ENCODE assay signal across 10 cellular contexts in the genomic region with DNA sequence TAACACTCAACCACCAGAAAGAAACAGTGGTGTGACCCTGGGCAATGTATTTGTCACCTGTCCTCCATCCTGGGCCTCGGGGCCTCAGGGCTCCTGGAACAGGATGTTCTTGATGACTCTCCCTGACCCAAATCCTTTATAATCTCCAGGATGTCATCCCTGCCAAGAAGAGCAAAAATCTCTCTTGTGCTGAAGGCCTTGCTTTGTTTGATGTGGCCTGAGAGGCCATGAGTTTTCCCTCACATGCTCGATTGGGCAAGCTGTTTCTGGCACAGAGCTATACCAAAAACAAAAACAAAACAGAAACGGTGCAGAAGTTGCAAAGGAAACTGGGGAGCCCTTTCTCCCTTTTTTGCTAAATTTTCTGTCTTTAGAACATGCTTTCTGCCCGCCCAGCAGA. TPM values are rescaled to one million over a fixed set of nuclear protein-coding genes. Genes with fewer than 3 reads are reported as not detected.
DNase-seq lines count a peak whose midpoint lies in the region; ATAC-seq and TF ChIP-seq lines count a peak whose summit lies in the region.
"Had no signal": no experiment of that assay in that cellular context is flagged by ENCODE, and none has a peak within 500 bp of the region (broad histone marks: within the 10 kb centered on the region; RNA-seq: fewer than 3 reads in every experiment).

No MANE protein-coding gene starts in this region.

- peaks cover 34% of the 10 kb centered on the region for H3K4me1 ChIP-seq in SJCRH30
- peaks cover 10% of the 10 kb centered on the region for H3K4me1 ChIP-seq in psoas muscle

- 0 out of 2 replicates have a peak, but pooled peaks cover 3% of the 10 kb centered on the region for H3K9me3 ChIP-seq in SJCRH30 (replicated peaks)
- no peaks in the 10 kb centered on the region for H3K9me3 ChIP-seq in psoas muscle

- no peaks in the 10 kb centered on the region for H3K36me3 ChIP-seq in SJCRH30
- H3K36me3 ChIP-seq in psoas muscle (ENCODE audit: insufficient read depth in 1 of 2, low read depth in 1 of 2) = no peaks in the 10 kb centered on the region

- H3K27ac ChIP-seq in C4-2B (peak overlapping the region; percentile 63), SJCRH30 (no peak overlapping the region), psoas muscle (peak overlapping the region; percentile 41)

- TF ChIP-seq CTCF in C4-2B (conservative IDR thresholded peaks at IDR 0.05) (no peak), fibroblast of the aortic adventitia (IDR thresholded peaks at IDR 0.05; ENCODE audit: insufficient read depth, low read length) (no peak), psoas muscle (IDR thresholded peaks at IDR 0.05) (no peak)

- H3K4me3 ChIP-seq in SJCRH30 = no peak overlapping the region
- H3K4me3 ChIP-seq in fibroblast of the aortic adventitia (ENCODE audit: low read depth, low read length) = no peak overlapping the region
- no peak overlapping the region for H3K4me3 ChIP-seq in psoas muscle

- H3K27me3 ChIP-seq in SJCRH30 (no peaks in the 10 kb centered on the region), psoas muscle (ENCODE audit: insufficient read depth in 3 of 3, low read length in 2 of 3) (no peaks in the 10 kb centered on the region)

- 14 to 32% (median 24%) methylated on average over 4 of the region's 4 CpGs for WGBS in psoas muscle, 3 donors

- intact Hi-C loops in psoas muscle (cut with DNase I) = no loop called here

- ATAC-seq in psoas muscle (peak; percentile 36 to 86 (median 74)), GM19467 (IDR thresholded peaks at IDR 0.05; ENCODE audit: unreplicated experiment) (no peak), GM21515 (IDR thresholded peaks at IDR 0.05; ENCODE audit: unreplicated experiment) (no peak)

- peak; percentile 63 to 88 for DNase-seq in SJCRH30
- peak; percentile 86 for DNase-seq in fibroblast of the aortic adventitia (ENCODE audit: low read depth)
- DNase-seq in psoas muscle = peak; percentile 60 to 75
- no peak for DNase-seq in NCI-H146 treated with DMSO at 0.1 percent for 48 hours (lab: John Stamatoyannopoulos, UW; ENCODE audit: unreplicated experiment)
- no peak for DNase-seq in activated naive CD4-positive, alpha-beta T cell treated with anti-CD3 and anti-CD28 coated beads, Interleukin-2, amount 50 U/mL, for 16 hours
- DNase-seq: GOT3, Kasumi-1 had no signal

RNA-seq across cellular contexts. Expression of a gene that starts 35.7 kb away (rescaled TPM):
- total RNA-seq in SJCRH30 (2014; rRNA removed; shearing (Covaris generic)) = 94.5 and 110 TPM in 2 replicates
- 19.4 and 87.6 TPM in 2 replicates for total RNA-seq in fibroblast of the aortic adventitia (ENCODE audit: low replicate concordance)
- 10 to 100 TPM in 3 of 4 donors, 1 to 10 TPM in 1; 7.9 to 19.5 (median 12.4) TPM for total RNA-seq in psoas muscle
- 10 to 100 TPM; 14.6 to 35.6 (median 15.3) TPM for polyA plus RNA-seq in psoas muscle

Comparison
In these comparisons a context has a peak if more than half of its experiments do, and no peak if none do; other contexts are left out.
1. DNase-seq: peak in SJCRH30 (2 of 2), fibroblast of the aortic adventitia (single experiment) and psoas muscle (2 of 2); none in NCI-H146 treated with DMSO at 0.1 percent for 48 hours (single experiment) and activated naive CD4-positive, alpha-beta T cell treated with anti-CD3 and anti-CD28 coated beads, Interleukin-2, amount 50 U/mL, for 16 hours (single experiment).
2. ATAC-seq: peak in psoas muscle (4 of 4); none in GM19467 (single experiment) and GM21515 (single experiment).